ENCODE assay signal across 8 cellular contexts in the genomic region with DNA sequence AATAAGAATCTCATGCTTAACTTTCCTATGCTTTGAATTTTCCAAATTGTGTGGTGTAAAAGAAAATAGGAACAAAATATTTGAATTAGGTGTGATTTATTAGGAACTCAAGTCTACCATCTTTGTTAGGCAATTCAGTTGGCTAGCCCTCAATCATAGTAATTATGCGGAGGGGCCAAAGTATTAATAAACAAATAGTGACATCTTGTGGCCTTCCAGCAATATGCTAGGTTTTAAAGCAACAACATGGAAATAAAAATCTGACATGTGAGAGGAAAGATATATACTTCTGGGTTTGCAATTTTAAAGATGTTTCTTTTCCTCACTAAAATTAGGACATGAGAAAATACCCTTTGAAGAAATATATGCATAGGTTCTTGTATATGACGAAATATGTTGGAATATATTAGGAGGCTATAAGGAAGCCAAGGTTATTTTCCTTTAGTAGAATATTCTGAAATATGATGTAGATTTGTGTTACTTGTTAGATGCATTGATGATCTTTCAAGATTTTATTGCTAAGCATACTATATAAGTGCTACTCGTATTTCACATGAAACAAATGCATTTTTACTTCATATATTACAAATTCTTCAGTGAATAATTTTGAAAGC.
DNase-seq lines count a peak whose midpoint lies in the region; ATAC-seq, FAIRE-seq and TF ChIP-seq lines count a peak whose summit lies in the region.

No MANE protein-coding gene starts in this region.

- H3K27me3 ChIP-seq in SK-N-SH (ENCODE audit: insufficient read depth) (no peaks in the 10 kb centered on the region), testis (no peaks in the 10 kb centered on the region)

- H3K79me2 ChIP-seq in SK-N-SH (ENCODE audit: insufficient read depth): no peaks in the 10 kb centered on the region

- no peak overlapping the region for H3K4me2 ChIP-seq in SK-N-SH

- H3K9ac ChIP-seq in SK-N-SH: no peak overlapping the region

- no peaks in the 10 kb centered on the region for H3K36me3 ChIP-seq in SK-N-SH (replicated peaks in 1 of 2; ENCODE audit: control insufficient read depth in 1 of 2, insufficient read depth in 2 of 2, low read length in 1 of 2)
- H3K36me3 ChIP-seq in testis (ENCODE audit: low read depth, missing control alignments): no peaks in the 10 kb centered on the region

- H3K9me3 ChIP-seq in SK-N-SH: no peaks in the 10 kb centered on the region
- no peaks in the 10 kb centered on the region for H3K9me3 ChIP-seq in testis

- H3K9me2 ChIP-seq in SK-N-SH: no peaks in the 10 kb centered on the region

- intact Hi-C loops in testis (cut with DNase I; ENCODE audit: low total_unique reads): loop anchor here (10.0 kb wide), 1 partner anchor 248 kb away; no protein-coding TSS in a partner anchor

- H3K4me1 ChIP-seq in SK-N-SH (ENCODE audit: control insufficient read depth in 1 of 2, insufficient read depth in 2 of 2, low read depth in 1 of 2, low read length in 1 of 2): no peaks in the 10 kb centered on the region
- no peaks in the 10 kb centered on the region for H3K4me1 ChIP-seq in testis

- H2AFZ ChIP-seq in SK-N-SH (ENCODE audit: low read depth): no peak overlapping the region

- no peaks in the 10 kb centered on the region for H4K20me1 ChIP-seq in SK-N-SH (ENCODE audit: insufficient read depth)

- FAIRE-seq in frontal cortex (lab: Jason Lieb, UNC): peak; percentile 92

- TF ChIP-seq CTCF in GM12874 (IDR thresholded peaks at IDR 0.05; ENCODE audit: insufficient read depth, low read depth, low read length) (peak; percentile 26; the same call in 1 of the 2 replicates), SK-N-SH (IDR thresholded peaks at IDR 0.05) (peak; percentile 79), testis (IDR thresholded peaks at IDR 0.05) (peak; percentile 36 to 45 (median 40))

- H3F3A ChIP-seq in SK-N-SH (replicated peaks; ENCODE audit: insufficient read depth): no peaks in the 10 kb centered on the region

- ATAC-seq in GM19455 (IDR thresholded peaks at IDR 0.05; ENCODE audit: unreplicated experiment): no peak
- ATAC-seq in HG03521 (IDR thresholded peaks at IDR 0.05; ENCODE audit: unreplicated experiment): no peak

- no peak overlapping the region for H3K27ac ChIP-seq in SK-N-SH (ENCODE audit: low read depth in 2 of 2, low read length in 1 of 2)
- H3K27ac ChIP-seq in testis: no peak overlapping the region

- WGBS in SK-N-SH (ENCODE audit: low lambda C conversion rate): 9% methylated on average over 3 of the region's 3 CpGs
- 47 to 48% methylated on average over 3 of the region's 3 CpGs for WGBS in testis, 2 donors

- no peak overlapping the region for H3K4me3 ChIP-seq in SK-N-SH (ENCODE audit: low read depth in 2 of 2, low read length in 1 of 2)
- no peak overlapping the region for H3K4me3 ChIP-seq in testis

- TF ChIP-seq EP300 in SK-N-SH (IDR thresholded peaks at IDR 0.05; ENCODE audit: borderline replicate concordance in 1 of 2, low read depth in 1 of 2, low read length in 1 of 2): no peak

- POLR2A ChIA-PET in SK-N-SH (lab: Yijun Ruan, JAX): no interaction called here

- TF ChIP-seq POLR2A in testis (IDR thresholded peaks at IDR 0.05): no peak

- peak; percentile 93 for TF ChIP-seq RAD21 in SK-N-SH (IDR thresholded peaks at IDR 0.05; ENCODE audit: low read length)

- CTCF ChIA-PET in SK-N-SH (lab: Yijun Ruan, JAX): interaction anchor here (0.6 to 1.9 kb wide), 16 partner anchors 12 to 370 kb away, joined by 3 to 43 read pairs (median 4); a partner anchor contains a TSS

- DNase-seq in NCI-H1092 (lab: John Stamatoyannopoulos, UW): peak; percentile 60
- peak; percentile 43 for DNase-seq in SK-N-SH
- no peak for DNase-seq in frontal cortex (ENCODE audit: low spot score in 2 of 2)
- DNase-seq in testis: no peak
- DNase-seq in central memory CD4-positive, alpha-beta T cell: no peak

TF ChIP-seq in SK-N-SH, 30 proteins besides CTCF, POLR2A, EP300 and RAD21:
- TF ChIP-seq MEF2A (IDR thresholded peaks at IDR 0.05; ENCODE audit: borderline replicate concordance, low read depth) (no peak), SMC3 (IDR thresholded peaks at IDR 0.05; ENCODE audit: low read depth, low read length) (peak; percentile 83), FOXM1 (IDR thresholded peaks at IDR 0.05; ENCODE audit: low read depth) (no peak)

Comparison
In these comparisons a context has a peak if more than half of its experiments do, and no peak if none do; other contexts are left out.
1. CTCF ChIP-seq: peak in every context shown above with its lines; median percentile 79 in SK-N-SH; 40 in testis; 26 in GM12874.
2. DNase-seq: peak in NCI-H1092 (single experiment) and SK-N-SH (single experiment); none in frontal cortex (0 of 2), testis (single experiment) and central memory CD4-positive, alpha-beta T cell (single experiment).